11 cellular contexts compared by ENCODE assay signal in the genomic region with DNA sequence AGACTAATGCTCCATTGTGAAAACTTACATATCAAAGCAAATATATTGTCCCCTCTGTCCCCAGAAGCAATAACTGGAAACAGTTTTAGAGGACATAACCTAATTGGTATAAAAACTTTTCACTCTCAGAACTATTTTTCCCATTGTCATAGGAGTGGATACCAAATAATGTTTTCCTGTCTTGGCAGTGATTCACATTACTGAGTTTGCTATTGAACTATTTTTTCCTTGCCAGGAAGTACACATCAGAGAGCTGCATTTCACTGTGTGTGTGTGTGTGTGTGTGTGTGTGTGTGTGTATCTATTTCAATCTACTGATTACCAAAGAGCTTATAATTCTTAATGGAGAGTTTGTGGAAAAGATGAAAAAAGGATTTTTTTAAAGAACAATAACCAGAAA. TPM values are rescaled to one million over a fixed set of nuclear protein-coding genes. Genes with fewer than 3 reads are reported as not detected.
DNase-seq lines count a peak whose midpoint lies in the region; ATAC-seq and TF ChIP-seq lines count a peak whose summit lies in the region.
"Had no signal": no experiment of that assay in that cellular context is flagged by ENCODE, and none has a peak within 500 bp of the region (broad histone marks: within the 10 kb centered on the region; RNA-seq: fewer than 3 reads in every experiment).

No MANE protein-coding gene starts in this region.

- H3K27me3 ChIP-seq in gastrocnemius medialis, result no peaks in the 10 kb centered on the region

- no peaks in the 10 kb centered on the region for H3K9me3 ChIP-seq in gastrocnemius medialis

- intact Hi-C loops in gastrocnemius medialis (cut with DNase I; ENCODE audit: low total_unique reads), result no loop called here

- POLR2A ChIA-PET in activated CD4-positive, alpha-beta memory T cell treated with anti-CD3 and anti-CD28 coated beads, Interleukin-2, amount 10 ng/mL, durations not matched to agents 7 days and 5 days (lab: Charles Lee), result no interaction called here

- no peaks in the 10 kb centered on the region for H3K9me3 Mint-ChIP-seq in activated CD4-positive, alpha-beta memory T cell treated with anti-CD3 and anti-CD28 coated beads, Interleukin-2, amount 10 ng/mL, durations not matched to agents 7 days and 5 days

- peak overlapping the region in 3 of 4 donors; percentile 7 to 43 (median 38) for H3K27ac ChIP-seq in gastrocnemius medialis
- H3K27ac ChIP-seq: SK-N-MC had no signal

- H3K4me1 Mint-ChIP-seq in activated CD4-positive, alpha-beta memory T cell treated with anti-CD3 and anti-CD28 coated beads, Interleukin-2, amount 10 ng/mL, durations not matched to agents 7 days and 5 days, result peaks cover 39% of the 10 kb centered on the region

- in situ Hi-C loops in gastrocnemius medialis (cut with MboI; ENCODE audit: low sequenced_read_pairs in 4 of 4), result no loop called here

- H3K27ac Mint-ChIP-seq in activated CD4-positive, alpha-beta memory T cell treated with anti-CD3 and anti-CD28 coated beads, Interleukin-2, amount 10 ng/mL, durations not matched to agents 7 days and 5 days, result no peak overlapping the region

- H3K36me3 Mint-ChIP-seq in activated CD4-positive, alpha-beta memory T cell treated with anti-CD3 and anti-CD28 coated beads, Interleukin-2, amount 10 ng/mL, durations not matched to agents 7 days and 5 days (ENCODE audit: low read depth), result no peaks in the 10 kb centered on the region

- no peak for TF ChIP-seq CTCF in gastrocnemius medialis (IDR thresholded peaks at IDR 0.05 in 4 of 5, conservative IDR thresholded peaks at IDR 0.05 in 1 of 5)

- no peak for TF ChIP-seq POLR2A in gastrocnemius medialis (IDR thresholded peaks at IDR 0.05)

- H3K4me3 ChIP-seq in gastrocnemius medialis, result no peak overlapping the region
- H3K4me3 ChIP-seq: SK-N-MC, skin epidermis had no signal

- CTCF ChIA-PET in activated CD4-positive, alpha-beta memory T cell treated with anti-CD3 and anti-CD28 coated beads, Interleukin-2, amount 10 ng/mL, durations not matched to agents 7 days and 5 days (lab: Charles Lee), result interaction anchor here (1.9 kb wide), 1 partner anchor 393 kb away, joined by 6 read pairs; no protein-coding TSS in a partner anchor

- peaks cover 65% of the 10 kb centered on the region for H3K27me3 Mint-ChIP-seq in activated CD4-positive, alpha-beta memory T cell treated with anti-CD3 and anti-CD28 coated beads, Interleukin-2, amount 10 ng/mL, durations not matched to agents 7 days and 5 days

- peak in 1 of 2 donors; percentile 33 for ATAC-seq in gastrocnemius medialis
- no peak for ATAC-seq in GM21390 (IDR thresholded peaks at IDR 0.05; ENCODE audit: unreplicated experiment)

- no peaks in the 10 kb centered on the region for H3K36me3 ChIP-seq in gastrocnemius medialis

- H3K4me1 ChIP-seq in gastrocnemius medialis, result peaks cover 0 to 5% of the 10 kb centered on the region in 2 donors

- peak; percentile 42 for DNase-seq in GM03348 (ENCODE audit: low spot score)
- no peak for DNase-seq in activated CD4-positive, alpha-beta memory T cell treated with anti-CD3 and anti-CD28 coated beads, Interleukin-2, amount 10 ng/mL, durations not matched to agents 7 days and 5 days
- DNase-seq in glomerular visceral epithelial cell (ENCODE audit: extremely low spot score), result peak; percentile 44
- DNase-seq in gastrocnemius medialis, result no peak
- DNase-seq in HuH-7.5 (ENCODE audit: low spot score), result no peak
- DNase-seq in germinal center (ENCODE audit: low spot score), result no peak
- DNase-seq in ecto neural progenitor cell (ENCODE audit: low spot score), result no peak
- DNase-seq: NCI-H345 had no signal

- peak overlapping the region; percentile 61 for H3K4me3 Mint-ChIP-seq in activated CD4-positive, alpha-beta memory T cell treated with anti-CD3 and anti-CD28 coated beads, Interleukin-2, amount 10 ng/mL, durations not matched to agents 7 days and 5 days

RNA-seq across cellular contexts. Expression of a gene that starts 45.4 kb away (rescaled TPM):
- total RNA-seq in activated CD4-positive, alpha-beta memory T cell treated with anti-CD3 and anti-CD28 coated beads, Interleukin-2, amount 10 ng/mL, durations not matched to agents 7 days and 5 days, result 1 to 10 TPM in 1 of 2 experiments, under 1 TPM in 1; 0.78 to 1.1 TPM
- 10 to 100 TPM in 2 of 4 donors, 1 to 10 TPM in 2; 6.4 to 17.3 (median 9.8) TPM for total RNA-seq in gastrocnemius medialis

Comparison
In these comparisons a context has a peak if more than half of its experiments do, and no peak if none do; other contexts are left out.
1. DNase-seq: peak in GM03348 (single experiment) and glomerular visceral epithelial cell (single experiment); none in activated CD4-positive, alpha-beta memory T cell treated with anti-CD3 and anti-CD28 coated beads, Interleukin-2, amount 10 ng/mL, durations not matched to agents 7 days and 5 days (single experiment), gastrocnemius medialis (0 of 2), HuH-7.5 (single experiment), germinal center (single experiment) and ecto neural progenitor cell (single experiment).